18 cellular contexts compared by ENCODE assay signal in genomic region chr5:110048508-110048907, GRCh38.
"Had no signal": no experiment of that assay in that cellular context is flagged by ENCODE, and none has a peak within 500 bp of the region (broad histone marks: within the 10 kb centered on the region; RNA-seq: fewer than 3 reads in every experiment).

No MANE protein-coding gene starts in this region.

- H3K4me3 Mint-ChIP-seq: activated CD4-positive, alpha-beta memory T cell treated with anti-CD3 and anti-CD28 coated beads for 36 hours; activated naive CD4-positive, alpha-beta T cell treated with anti-CD3 and anti-CD28 coated beads, Interleukin-2, amount 50 U/mL, for 24 hours; activated T-cell treated with anti-CD3 and anti-CD28 coated beads, Interleukin-2, amount 50 U/mL, for 24 hours; naive thymus-derived CD4-positive, alpha-beta T cell had no signal

- H3K4me3 ChIP-seq: adrenal gland, cardiac muscle cell, dorsolateral prefrontal cortex, gastrocnemius medialis, left ventricle myocardium inferior, mucosa of descending colon, upper lobe of left lung had no signal

- H3K27ac Mint-ChIP-seq: activated CD4-positive, alpha-beta memory T cell treated with anti-CD3 and anti-CD28 coated beads for 36 hours; activated naive CD4-positive, alpha-beta T cell treated with anti-CD3 and anti-CD28 coated beads, Interleukin-2, amount 50 U/mL, for 24 hours; activated T-cell treated with anti-CD3 and anti-CD28 coated beads, Interleukin-2, amount 50 U/mL, for 24 hours; naive thymus-derived CD4-positive, alpha-beta T cell had no signal

- H3K27ac ChIP-seq: adrenal gland, cardiac muscle cell, gastrocnemius medialis, left ventricle myocardium inferior, neutrophil, parathyroid adenoma, upper lobe of left lung had no signal

- H3K4me1 ChIP-seq: adrenal gland, gastrocnemius medialis, left ventricle myocardium inferior, parathyroid adenoma, upper lobe of left lung had no signal

- H3K27me3 Mint-ChIP-seq: activated CD4-positive, alpha-beta memory T cell treated with anti-CD3 and anti-CD28 coated beads for 36 hours; activated naive CD4-positive, alpha-beta T cell treated with anti-CD3 and anti-CD28 coated beads, Interleukin-2, amount 50 U/mL, for 24 hours; activated T-cell treated with anti-CD3 and anti-CD28 coated beads, Interleukin-2, amount 50 U/mL, for 24 hours had no signal

- DNase-seq: activated CD4-positive, alpha-beta memory T cell treated with anti-CD3 and anti-CD28 coated beads for 36 hours; activated CD4-positive, alpha-beta T cell treated with anti-CD3 and anti-CD28 coated beads for 1 hour; activated T-cell treated with anti-CD3 and anti-CD28 coated beads, Interleukin-2, amount 50 U/mL, for 24 hours; adrenal gland; dorsolateral prefrontal cortex; erythroblast; gastrocnemius medialis; kidney; left ventricle myocardium inferior; mucosa of descending colon; naive thymus-derived CD4-positive, alpha-beta T cell; stimulated activated CD4-positive, alpha-beta T cell treated with anti-CD3 and anti-CD28 coated beads, Interleukin-4, amount 100 ng/mL, for 1 hour; stimulated activated naive CD4-positive, alpha-beta T cell; upper lobe of left lung had no signal

- H2AFZ ChIP-seq: parathyroid adenoma had no signal

- ATAC-seq: gastrocnemius medialis; mucosa of descending colon; naive thymus-derived CD4-positive, alpha-beta T cell had no signal

- H3K9ac ChIP-seq: parathyroid adenoma had no signal

- H3K9me3 ChIP-seq: adrenal gland, gastrocnemius medialis, mucosa of descending colon, neutrophil, upper lobe of left lung had no signal

- H3K27me3 ChIP-seq: adrenal gland, dorsolateral prefrontal cortex, gastrocnemius medialis, neutrophil, upper lobe of left lung had no signal

- H3K36me3 ChIP-seq: adrenal gland, cardiac muscle cell, gastrocnemius medialis, left ventricle myocardium inferior, neutrophil, upper lobe of left lung had no signal

- H3K79me2 ChIP-seq: parathyroid adenoma had no signal
